27 cellular contexts compared by ENCODE assay signal in genomic region chr22:38299758-38300157, GRCh38. TPM values are rescaled to one million over a fixed set of nuclear protein-coding genes. Genes with fewer than 3 reads are reported as not detected.
DNase-seq lines count a peak whose midpoint lies in the region; ATAC-seq and TF ChIP-seq lines count a peak whose summit lies in the region.
"Had no signal": no experiment of that assay in that cellular context is flagged by ENCODE, and none has a peak within 500 bp of the region (broad histone marks: within the 10 kb centered on the region; RNA-seq: fewer than 3 reads in every experiment).

No MANE protein-coding gene starts in this region.

- TF ChIP-seq CTCF in breast epithelium (IDR thresholded peaks at IDR 0.05) (no peak), type B pancreatic cell (conservative IDR thresholded peaks at IDR 0.05) (no peak)

- WGBS in right cardiac atrium, result 64% methylated on average over 12 of the region's 12 CpGs

- H3K27me3 ChIP-seq in right cardiac atrium (ENCODE audit: control insufficient read depth, insufficient read depth) (no peaks in the 10 kb centered on the region), breast epithelium (no peaks in the 10 kb centered on the region), HAP-1 (ENCODE audit: low read depth) (no peaks in the 10 kb centered on the region)

- peak; percentile 72 for ATAC-seq in Right ventricle myocardium superior (ENCODE audit: poor library complexity)
- no peak for ATAC-seq in right cardiac atrium
- peak; percentile 84 for ATAC-seq in left lobe of liver
- ATAC-seq: activated T-helper 17 cell treated with anti-CD3 and anti-CD28 coated beads, Interleukin-2, amount 50 U/mL, for 72 hours; stimulated activated effector memory CD8-positive, alpha-beta T cell treated with anti-CD3 and anti-CD28 coated beads, Interleukin-12 subunit alpha, Interleukin-12 subunit beta, amount 100 ng/mL, for 72 hours; T-helper 17 cell had no signal

- intact Hi-C loops in Right ventricle myocardium superior (cut with DNase I), result no loop called here
- intact Hi-C loops in right cardiac atrium (cut with DNase I), result no loop called here
- intact Hi-C loops in breast epithelium (cut with DNase I; ENCODE audit: low total_unique reads), result no loop called here

- H3K27ac Mint-ChIP-seq in type B pancreatic cell, result peak overlapping the region; percentile 100
- H3K27ac Mint-ChIP-seq: activated naive CD8-positive, alpha-beta T cell treated with anti-CD3 and anti-CD28 coated beads for 36 hours; activated T-helper 17 cell treated with anti-CD3 and anti-CD28 coated beads, Interleukin-2, amount 50 U/mL, for 72 hours; CD8-positive, alpha-beta memory T cell; nephron; stimulated activated effector memory CD8-positive, alpha-beta T cell treated with anti-CD3 and anti-CD28 coated beads, Interleukin-12 subunit alpha, Interleukin-12 subunit beta, amount 100 ng/mL, for 72 hours; T-helper 17 cell had no signal

- peak overlapping the region; percentile 69 for H3K4me3 Mint-ChIP-seq in type B pancreatic cell
- H3K4me3 Mint-ChIP-seq: activated naive CD8-positive, alpha-beta T cell treated with anti-CD3 and anti-CD28 coated beads for 36 hours; activated T-helper 17 cell treated with anti-CD3 and anti-CD28 coated beads, Interleukin-2, amount 50 U/mL, for 72 hours; CD8-positive, alpha-beta memory T cell; nephron; stimulated activated effector memory CD8-positive, alpha-beta T cell treated with anti-CD3 and anti-CD28 coated beads, Interleukin-12 subunit alpha, Interleukin-12 subunit beta, amount 100 ng/mL, for 72 hours; T-helper 17 cell had no signal

- H3K4me3 ChIP-seq in right cardiac atrium (ENCODE audit: low read length) (no peak overlapping the region), breast epithelium (no peak overlapping the region), HAP-1 (no peak overlapping the region)

- H3K27ac ChIP-seq in right cardiac atrium (ENCODE audit: low read length) (no peak overlapping the region), breast epithelium (peak overlapping the region; percentile 97)

- H3K27me3 Mint-ChIP-seq in type B pancreatic cell, result no peaks in the 10 kb centered on the region
- H3K27me3 Mint-ChIP-seq: activated naive CD8-positive, alpha-beta T cell treated with anti-CD3 and anti-CD28 coated beads for 36 hours; activated T-helper 17 cell treated with anti-CD3 and anti-CD28 coated beads, Interleukin-2, amount 50 U/mL, for 72 hours; CD8-positive, alpha-beta memory T cell; T-helper 17 cell had no signal

- H3K4me1 Mint-ChIP-seq in type B pancreatic cell (ENCODE audit: unreplicated experiment), result peaks cover 12% of the 10 kb centered on the region

- DNase-seq in Right ventricle myocardium superior (no peak), right cardiac atrium (no peak), breast epithelium (ENCODE audit: low spot score in 2 of 2) (no peak), left lobe of liver (ENCODE audit: low spot score) (peak; percentile 70), type B pancreatic cell (ENCODE audit: extremely low spot score, unreplicated experiment) (no peak), midbrain (lab: John Stamatoyannopoulos, UW) (no peak), HAP-1 (ENCODE audit: low spot score in 2 of 2) (no peak), SHP77 (lab: John Stamatoyannopoulos, UW) (no peak)
- DNase-seq: activated CD4-positive, alpha-beta T cell treated with anti-CD3 and anti-CD28 coated beads, Interleukin-2, amount 50 U/mL, for 1 hour; activated naive CD8-positive, alpha-beta T cell treated with anti-CD3 and anti-CD28 coated beads for 36 hours; AML-193; CD8-positive, alpha-beta memory T cell; DMS53; effector memory CD4-positive, alpha-beta T cell; GF-D8; glutamatergic neuron; Kasumi-1; NCI-H1092; NCI-H1930; NCI-H345; NCI-H82; OCI-M1; stimulated activated CD4-positive, alpha-beta T cell treated with anti-CD3 and anti-CD28 coated beads, Interleukin-1b, Interleukin-23, amount 100 ng/mL, for 48 hours; T-helper 17 cell had no signal

- no peaks in the 10 kb centered on the region for H3K9me3 Mint-ChIP-seq in type B pancreatic cell
- H3K9me3 Mint-ChIP-seq: activated naive CD8-positive, alpha-beta T cell treated with anti-CD3 and anti-CD28 coated beads for 36 hours; activated T-helper 17 cell treated with anti-CD3 and anti-CD28 coated beads, Interleukin-2, amount 50 U/mL, for 72 hours; CD8-positive, alpha-beta memory T cell; nephron; stimulated activated effector memory CD8-positive, alpha-beta T cell treated with anti-CD3 and anti-CD28 coated beads, Interleukin-12 subunit alpha, Interleukin-12 subunit beta, amount 100 ng/mL, for 72 hours had no signal

- TF ChIP-seq POLR2A in breast epithelium (IDR thresholded peaks at IDR 0.05), result no peak

- H3K36me3 ChIP-seq in breast epithelium (peaks cover 3% of the 10 kb centered on the region), HAP-1 (replicated peaks) (peaks cover 100% of the 10 kb centered on the region)

- H3K4me1 ChIP-seq in right cardiac atrium (ENCODE audit: control insufficient read depth, insufficient read depth, low read length) (peaks cover 11% of the 10 kb centered on the region), breast epithelium (peaks cover 0 to 25% of the 10 kb centered on the region in 2 donors), HAP-1 (no peaks in the 10 kb centered on the region)

- in situ Hi-C loops in HAP-1 (cut with MboI; ENCODE audit: low sequenced_read_pairs), result no loop called here

- peaks cover 23% of the 10 kb centered on the region for H3K36me3 Mint-ChIP-seq in type B pancreatic cell

- H3K9me3 ChIP-seq in right cardiac atrium (ENCODE audit: control insufficient read depth, low read length) (no peaks in the 10 kb centered on the region), breast epithelium (no peaks in the 10 kb centered on the region), HAP-1 (no peaks in the 10 kb centered on the region)

RNA-seq across cellular contexts. Expression of gene CSNK1E, which starts 17.5 kb away (rescaled TPM):
- 65.7 TPM for total RNA-seq in Right ventricle myocardium superior
- 10 to 100 TPM; 69.7 to 88.6 (median 81.0) TPM for total RNA-seq in right cardiac atrium
- polyA plus RNA-seq in right cardiac atrium, result 76.3 TPM
- total RNA-seq in breast epithelium, result 100 to 1,000 TPM in 2 of 3 donors, 10 to 100 TPM in 1; 83.0 to 147 (median 117) TPM
- total RNA-seq in left lobe of liver, result 29.4 TPM
- total RNA-seq in type B pancreatic cell (ENCODE audit: low replicate concordance), result 199 and 219 TPM in 2 replicates

RNA-seq across cellular contexts. Expression of gene TMEM184B, which starts 26.9 kb away (rescaled TPM):
- 42.2 TPM for total RNA-seq in Right ventricle myocardium superior
- total RNA-seq in right cardiac atrium, result 10 to 100 TPM; 48.2 to 55.8 (median 49.5) TPM
- polyA plus RNA-seq in right cardiac atrium, result 32.2 TPM
- 10 to 100 TPM; 30.6 to 49.5 (median 42.4) TPM for total RNA-seq in breast epithelium
- total RNA-seq in left lobe of liver, result 11.7 TPM
- 66.7 and 83.3 TPM in 2 replicates for total RNA-seq in type B pancreatic cell (ENCODE audit: low replicate concordance)

Comparison
In these comparisons a context has a peak if more than half of its experiments do, and no peak if none do; other contexts are left out.
1. ATAC-seq: peak in Right ventricle myocardium superior (single experiment) and left lobe of liver (single experiment); none in right cardiac atrium (0 of 2).